In the genomic region with DNA sequence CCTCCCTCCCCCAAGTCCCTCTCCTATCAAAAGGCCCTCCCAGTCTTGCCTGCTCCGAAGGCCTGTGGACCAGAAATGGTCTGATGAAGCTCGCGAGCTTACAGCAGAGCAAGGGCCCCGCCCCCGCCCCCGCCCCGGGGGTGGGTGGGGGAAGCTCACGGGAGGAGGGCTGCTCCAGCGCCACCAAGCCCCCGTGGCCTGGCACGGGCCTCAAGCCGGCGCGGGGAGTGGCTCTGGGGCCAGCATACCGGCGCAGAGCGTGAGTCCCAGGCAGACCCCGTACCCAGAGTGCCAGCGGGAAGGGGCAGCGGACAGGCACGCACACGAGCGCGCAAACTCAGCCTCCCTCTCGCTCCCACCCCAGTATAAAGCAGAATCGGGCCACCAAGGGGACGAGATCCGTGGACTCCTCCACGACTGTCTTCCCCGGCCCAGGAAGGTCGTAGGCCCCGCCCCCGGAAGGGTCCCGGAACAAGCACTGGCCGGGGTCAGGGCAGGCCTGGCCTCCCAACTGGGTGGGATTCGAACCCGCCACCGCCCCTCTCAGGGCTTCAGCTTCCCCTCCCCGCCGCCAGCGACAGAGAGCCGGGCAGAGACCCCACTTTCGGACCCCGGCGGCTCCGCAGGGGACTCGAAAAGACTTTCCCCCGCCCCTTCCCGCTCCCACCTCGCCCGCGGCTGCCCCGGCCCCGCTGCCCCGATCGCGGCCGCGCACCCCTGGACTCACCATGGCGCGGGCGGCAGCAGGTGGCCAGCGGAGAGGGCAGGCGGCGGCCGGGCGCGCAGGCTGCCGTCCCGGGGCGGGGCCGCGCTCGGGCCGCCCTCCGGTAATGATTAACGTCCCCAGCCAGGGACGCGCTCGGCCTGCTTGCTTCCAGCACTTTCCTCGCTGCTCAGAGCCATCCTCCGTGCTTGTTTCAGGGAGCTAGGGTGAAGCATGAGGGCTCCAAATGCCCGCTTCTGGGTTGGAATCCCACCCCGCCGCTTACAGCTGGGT, we compare ENCODE assay signal across 1 cellular context.
TF ChIP-seq lines count a peak whose summit lies in the region.

Gene PCBD1, minus strand, starts transcription at position 762 of the 997 bp plus-strand sequence. Its CDS starts 32 bp downstream, at position 730.

TF ChIP-seq in HepG2, 621 proteins besides CTCF, POLR2A, EP300 and RAD21 (continued from another document and continues in another):
- TF ChIP-seq, protein P1, sequence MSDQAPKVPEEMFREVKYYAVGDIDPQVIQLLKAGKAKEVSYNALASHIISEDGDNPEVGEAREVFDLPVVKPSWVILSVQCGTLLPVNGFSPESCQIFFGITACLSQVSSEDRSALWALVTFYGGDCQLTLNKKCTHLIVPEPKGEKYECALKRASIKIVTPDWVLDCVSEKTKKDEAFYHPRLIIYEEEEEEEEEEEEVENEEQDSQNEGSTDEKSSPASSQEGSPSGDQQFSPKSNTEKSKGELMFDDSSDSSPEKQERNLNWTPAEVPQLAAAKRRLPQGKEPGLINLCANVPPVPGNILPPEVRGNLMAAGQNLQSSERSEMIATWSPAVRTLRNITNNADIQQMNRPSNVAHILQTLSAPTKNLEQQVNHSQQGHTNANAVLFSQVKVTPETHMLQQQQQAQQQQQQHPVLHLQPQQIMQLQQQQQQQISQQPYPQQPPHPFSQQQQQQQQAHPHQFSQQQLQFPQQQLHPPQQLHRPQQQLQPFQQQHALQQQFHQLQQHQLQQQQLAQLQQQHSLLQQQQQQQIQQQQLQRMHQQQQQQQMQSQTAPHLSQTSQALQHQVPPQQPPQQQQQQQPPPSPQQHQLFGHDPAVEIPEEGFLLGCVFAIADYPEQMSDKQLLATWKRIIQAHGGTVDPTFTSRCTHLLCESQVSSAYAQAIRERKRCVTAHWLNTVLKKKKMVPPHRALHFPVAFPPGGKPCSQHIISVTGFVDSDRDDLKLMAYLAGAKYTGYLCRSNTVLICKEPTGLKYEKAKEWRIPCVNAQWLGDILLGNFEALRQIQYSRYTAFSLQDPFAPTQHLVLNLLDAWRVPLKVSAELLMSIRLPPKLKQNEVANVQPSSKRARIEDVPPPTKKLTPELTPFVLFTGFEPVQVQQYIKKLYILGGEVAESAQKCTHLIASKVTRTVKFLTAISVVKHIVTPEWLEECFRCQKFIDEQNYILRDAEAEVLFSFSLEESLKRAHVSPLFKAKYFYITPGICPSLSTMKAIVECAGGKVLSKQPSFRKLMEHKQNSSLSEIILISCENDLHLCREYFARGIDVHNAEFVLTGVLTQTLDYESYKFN (CRISPR knock-in tag; conservative IDR thresholded peaks at IDR 0.05), result peak; percentile 43
- TF ChIP-seq ZNF121 (CRISPR knock-in tag; IDR thresholded peaks at IDR 0.05), result no peak
- TF ChIP-seq ZNF263 (CRISPR knock-in tag; IDR thresholded peaks at IDR 0.05), result peak; percentile 78; the same call in 1 of the 2 replicates
- TF ChIP-seq, protein P2, sequence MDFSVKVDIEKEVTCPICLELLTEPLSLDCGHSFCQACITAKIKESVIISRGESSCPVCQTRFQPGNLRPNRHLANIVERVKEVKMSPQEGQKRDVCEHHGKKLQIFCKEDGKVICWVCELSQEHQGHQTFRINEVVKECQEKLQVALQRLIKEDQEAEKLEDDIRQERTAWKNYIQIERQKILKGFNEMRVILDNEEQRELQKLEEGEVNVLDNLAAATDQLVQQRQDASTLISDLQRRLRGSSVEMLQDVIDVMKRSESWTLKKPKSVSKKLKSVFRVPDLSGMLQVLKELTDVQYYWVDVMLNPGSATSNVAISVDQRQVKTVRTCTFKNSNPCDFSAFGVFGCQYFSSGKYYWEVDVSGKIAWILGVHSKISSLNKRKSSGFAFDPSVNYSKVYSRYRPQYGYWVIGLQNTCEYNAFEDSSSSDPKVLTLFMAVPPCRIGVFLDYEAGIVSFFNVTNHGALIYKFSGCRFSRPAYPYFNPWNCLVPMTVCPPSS (IDR thresholded peaks at IDR 0.05), result no peak
- TF ChIP-seq, protein P3, sequence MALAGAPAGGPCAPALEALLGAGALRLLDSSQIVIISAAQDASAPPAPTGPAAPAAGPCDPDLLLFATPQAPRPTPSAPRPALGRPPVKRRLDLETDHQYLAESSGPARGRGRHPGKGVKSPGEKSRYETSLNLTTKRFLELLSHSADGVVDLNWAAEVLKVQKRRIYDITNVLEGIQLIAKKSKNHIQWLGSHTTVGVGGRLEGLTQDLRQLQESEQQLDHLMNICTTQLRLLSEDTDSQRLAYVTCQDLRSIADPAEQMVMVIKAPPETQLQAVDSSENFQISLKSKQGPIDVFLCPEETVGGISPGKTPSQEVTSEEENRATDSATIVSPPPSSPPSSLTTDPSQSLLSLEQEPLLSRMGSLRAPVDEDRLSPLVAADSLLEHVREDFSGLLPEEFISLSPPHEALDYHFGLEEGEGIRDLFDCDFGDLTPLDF (CRISPR knock-in tag; IDR thresholded peaks at IDR 0.05), result no peak
- no peak for TF ChIP-seq ZNF713 (CRISPR knock-in tag; IDR thresholded peaks at IDR 0.05)
- TF ChIP-seq, protein P4, sequence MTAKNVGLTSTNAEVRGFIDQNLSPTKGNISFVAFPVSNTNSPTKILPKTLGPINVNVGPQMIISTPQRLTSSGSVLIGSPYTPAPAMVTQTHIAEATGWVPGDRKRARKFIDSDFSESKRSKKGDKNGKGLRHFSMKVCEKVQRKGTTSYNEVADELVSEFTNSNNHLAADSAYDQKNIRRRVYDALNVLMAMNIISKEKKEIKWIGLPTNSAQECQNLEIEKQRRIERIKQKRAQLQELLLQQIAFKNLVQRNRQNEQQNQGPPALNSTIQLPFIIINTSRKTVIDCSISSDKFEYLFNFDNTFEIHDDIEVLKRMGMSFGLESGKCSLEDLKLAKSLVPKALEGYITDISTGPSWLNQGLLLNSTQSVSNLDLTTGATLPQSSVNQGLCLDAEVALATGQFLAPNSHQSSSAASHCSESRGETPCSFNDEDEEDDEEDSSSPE (CRISPR knock-in tag; IDR thresholded peaks at IDR 0.05), result peak; percentile 74
- no peak for TF ChIP-seq ZNF550 (CRISPR knock-in tag; IDR thresholded peaks at IDR 0.05; ENCODE audit: borderline replicate concordance)
- TF ChIP-seq, protein P5, sequence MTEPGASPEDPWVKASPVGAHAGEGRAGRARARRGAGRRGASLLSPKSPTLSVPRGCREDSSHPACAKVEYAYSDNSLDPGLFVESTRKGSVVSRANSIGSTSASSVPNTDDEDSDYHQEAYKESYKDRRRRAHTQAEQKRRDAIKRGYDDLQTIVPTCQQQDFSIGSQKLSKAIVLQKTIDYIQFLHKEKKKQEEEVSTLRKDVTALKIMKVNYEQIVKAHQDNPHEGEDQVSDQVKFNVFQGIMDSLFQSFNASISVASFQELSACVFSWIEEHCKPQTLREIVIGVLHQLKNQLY (CRISPR knock-in tag; IDR thresholded peaks at IDR 0.05), result no peak
- peak; percentile 36; the same call in 1 of the 2 replicates for TF ChIP-seq ZNF431 (CRISPR knock-in tag; IDR thresholded peaks at IDR 0.05; ENCODE audit: borderline replicate concordance, low read depth)
- TF ChIP-seq SOX13 (IDR thresholded peaks at IDR 0.05), result no peak
- peak in 1 of 2 experiments; percentile 19; a peak in 1 of 4 replicates for TF ChIP-seq SOX13 (CRISPR knock-in tag; conservative IDR thresholded peaks at IDR 0.05 in 1 of 2, IDR thresholded peaks at IDR 0.05 in 1 of 2)
- TF ChIP-seq PITX1 (CRISPR knock-in tag; IDR thresholded peaks at IDR 0.05), result peak; percentile 19; the same call in 1 of the 2 replicates
- no peak for TF ChIP-seq RNF219 (CRISPR knock-in tag; IDR thresholded peaks at IDR 0.05)
- TF ChIP-seq RFX3 (CRISPR knock-in tag; IDR thresholded peaks at IDR 0.05), result no peak
- peak; percentile 47 for TF ChIP-seq TBX2 (CRISPR knock-in tag; IDR thresholded peaks at IDR 0.05; ENCODE audit: borderline replicate concordance)
- TF ChIP-seq TFAP4 (IDR thresholded peaks at IDR 0.05; ENCODE audit: borderline replicate concordance, low read depth), result no peak
- no peak for TF ChIP-seq FLYWCH1 (CRISPR knock-in tag; IDR thresholded peaks at IDR 0.05)
- no peak for TF ChIP-seq ZSCAN25 (CRISPR knock-in tag; IDR thresholded peaks at IDR 0.05)
- TF ChIP-seq, protein P6, sequence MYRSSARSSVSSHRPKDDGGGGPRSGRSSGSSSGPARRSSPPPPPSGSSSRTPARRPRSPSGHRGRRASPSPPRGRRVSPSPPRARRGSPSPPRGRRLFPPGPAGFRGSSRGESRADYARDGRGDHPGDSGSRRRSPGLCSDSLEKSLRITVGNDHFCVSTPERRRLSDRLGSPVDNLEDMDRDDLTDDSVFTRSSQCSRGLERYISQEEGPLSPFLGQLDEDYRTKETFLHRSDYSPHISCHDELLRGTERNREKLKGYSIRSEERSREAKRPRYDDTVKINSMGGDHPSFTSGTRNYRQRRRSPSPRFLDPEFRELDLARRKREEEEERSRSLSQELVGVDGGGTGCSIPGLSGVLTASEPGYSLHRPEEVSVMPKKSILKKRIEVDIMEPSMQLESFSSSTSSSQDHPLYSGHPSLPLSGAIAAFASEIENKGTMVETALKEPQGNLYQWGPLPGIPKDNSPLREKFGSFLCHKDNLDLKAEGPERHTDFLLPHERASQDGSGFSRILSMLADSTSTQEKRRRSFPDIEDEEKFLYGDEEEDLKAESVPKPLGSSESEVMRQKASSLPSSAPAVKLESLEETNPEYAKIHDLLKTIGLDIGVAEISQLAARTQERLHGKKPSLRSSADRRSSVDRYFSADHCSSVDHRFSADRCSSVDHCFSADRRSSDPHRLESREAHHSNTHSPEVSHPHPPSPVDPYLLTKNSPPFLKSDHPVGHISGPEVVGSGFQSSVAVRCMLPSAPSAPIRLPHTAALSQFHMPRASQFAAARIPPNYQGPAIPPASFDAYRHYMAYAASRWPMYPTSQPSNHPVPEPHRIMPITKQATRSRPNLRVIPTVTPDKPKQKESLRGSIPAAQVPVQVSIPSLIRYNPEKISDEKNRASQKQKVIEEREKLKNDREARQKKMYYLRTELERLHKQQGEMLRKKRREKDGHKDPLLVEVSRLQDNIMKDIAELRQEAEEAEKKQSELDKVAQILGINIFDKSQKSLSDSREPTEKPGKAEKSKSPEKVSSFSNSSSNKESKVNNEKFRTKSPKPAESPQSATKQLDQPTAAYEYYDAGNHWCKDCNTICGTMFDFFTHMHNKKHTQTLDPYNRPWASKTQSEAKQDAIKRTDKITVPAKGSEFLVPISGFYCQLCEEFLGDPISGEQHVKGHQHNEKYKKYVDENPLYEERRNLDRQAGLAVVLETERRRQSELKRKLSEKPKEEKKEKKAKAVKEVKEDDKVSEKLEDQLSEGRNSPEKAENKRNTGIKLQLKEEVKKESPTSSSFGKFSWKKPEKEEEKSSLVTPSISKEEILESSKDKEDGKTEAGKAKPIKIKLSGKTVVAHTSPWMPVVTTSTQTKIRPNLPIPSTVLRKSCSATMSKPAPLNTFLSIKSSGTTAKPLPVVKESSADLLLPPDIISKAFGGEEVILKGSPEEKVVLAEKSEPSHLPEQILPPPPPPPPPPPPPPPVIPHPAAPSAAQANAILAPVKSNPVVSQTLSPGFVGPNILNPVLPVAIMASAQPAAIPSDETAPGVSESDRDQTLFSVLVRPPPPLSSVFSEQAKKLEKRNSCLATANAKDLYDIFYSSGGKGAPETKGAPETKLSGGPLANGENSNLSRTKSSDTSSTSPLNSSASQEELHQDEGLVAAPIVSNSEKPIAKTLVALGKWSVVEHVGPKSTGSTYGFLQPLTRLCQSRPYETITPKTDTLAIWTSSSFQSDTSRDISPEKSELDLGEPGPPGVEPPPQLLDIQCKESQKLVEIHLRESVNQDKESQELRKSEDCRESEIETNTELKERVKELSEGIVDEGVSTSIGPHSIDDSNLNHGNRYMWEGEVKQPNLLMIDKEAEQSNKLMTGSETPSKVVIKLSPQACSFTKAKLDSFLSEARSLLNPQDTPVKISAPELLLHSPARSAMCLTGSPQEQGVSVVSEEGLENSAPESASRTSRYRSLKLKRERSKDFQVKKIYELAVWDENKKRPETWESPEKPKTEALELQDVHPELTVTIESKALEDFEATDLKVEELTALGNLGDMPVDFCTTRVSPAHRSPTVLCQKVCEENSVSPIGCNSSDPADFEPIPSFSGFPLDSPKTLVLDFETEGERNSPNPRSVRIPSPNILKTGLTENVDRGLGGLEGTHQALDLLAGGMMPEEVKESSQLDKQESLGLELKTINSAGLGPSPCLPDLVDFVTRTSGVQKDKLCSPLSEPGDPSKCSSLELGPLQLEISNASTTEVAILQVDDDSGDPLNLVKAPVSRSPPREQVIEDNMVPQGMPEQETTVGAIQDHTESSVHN (CRISPR knock-in tag; IDR thresholded peaks at IDR 0.05), result no peak; the same call in 1 of the 2 replicates
- TF ChIP-seq ZNF124 (CRISPR knock-in tag; IDR thresholded peaks at IDR 0.05), result 0 out of 2 replicates have a peak, but pooled peaks have one; percentile 17
- TF ChIP-seq NFE2L2 (IDR thresholded peaks at IDR 0.05; ENCODE audit: low read length), result no peak
- no peak for TF ChIP-seq ATF7 (IDR thresholded peaks at IDR 0.05)
- no peak for TF ChIP-seq ATF7 (CRISPR knock-in tag; IDR thresholded peaks at IDR 0.05)
- TF ChIP-seq ZNF367 (CRISPR knock-in tag; IDR thresholded peaks at IDR 0.05; ENCODE audit: borderline replicate concordance), result no peak
- TF ChIP-seq ZNF510 (CRISPR knock-in tag; IDR thresholded peaks at IDR 0.05; ENCODE audit: low read depth), result no peak
- TF ChIP-seq FIP1L1 (IDR thresholded peaks at IDR 0.05; ENCODE audit: borderline replicate concordance, insufficient read depth, low read depth, low read length), result no peak
- TF ChIP-seq RFX5 (IDR thresholded peaks at IDR 0.05; ENCODE audit: low read depth, low read length), result no peak
- TF ChIP-seq NCOA1 (CRISPR knock-in tag; IDR thresholded peaks at IDR 0.05), result no peak
- TF ChIP-seq ZFAT (CRISPR knock-in tag; conservative IDR thresholded peaks at IDR 0.05), result no peak
- TF ChIP-seq TARDBP (CRISPR knock-in tag; IDR thresholded peaks at IDR 0.05), result no peak
- TF ChIP-seq ZNF33A (CRISPR knock-in tag; IDR thresholded peaks at IDR 0.05; ENCODE audit: borderline replicate concordance), result no peak
- peak; percentile 64; the same call in 1 of the 2 replicates for TF ChIP-seq MYC (CRISPR knock-in tag; IDR thresholded peaks at IDR 0.05; ENCODE audit: borderline replicate concordance)
